Comparison of ENCODE assay signal across 16 cellular contexts in genomic region chr4:98746530-98746929, GRCh38.
A peak's percentile ranks its signal among the peaks of the same experiment; 100 is the strongest.
DNase-seq lines count a peak whose midpoint lies in the region; ATAC-seq, FAIRE-seq and TF ChIP-seq lines count a peak whose summit lies in the region.
"Had no signal": no experiment of that assay in that cellular context is flagged by ENCODE, and none has a peak within 500 bp of the region (broad histone marks: within the 10 kb centered on the region; RNA-seq: fewer than 3 reads in every experiment).

No MANE protein-coding gene starts in this region.

- H3K4me1 ChIP-seq in ectodermal cell (ENCODE audit: control insufficient read depth, insufficient read depth, low read length) = peaks cover 17% of the 10 kb centered on the region

- H3K27me3 ChIP-seq in ectodermal cell (ENCODE audit: control insufficient read depth, insufficient read depth, low read length, poor library complexity, severe bottlenecking) = no peaks in the 10 kb centered on the region

- H3K4me3 ChIP-seq in ectodermal cell (ENCODE audit: insufficient read depth, low read depth, low read length) = no peak overlapping the region

- in situ Hi-C loops in G401 (cut with HindIII; ENCODE audit: low sequenced_read_pairs) = no loop called here

- H3K36me3 ChIP-seq in ectodermal cell (ENCODE audit: control insufficient read depth, insufficient read depth, low read length) = no peaks in the 10 kb centered on the region

- no peak for FAIRE-seq in D721Med (lab: Jason Lieb, UNC)

- no peak for ATAC-seq in HG02642 (IDR thresholded peaks at IDR 0.05; ENCODE audit: poor library complexity, unreplicated experiment)
- ATAC-seq: SK-N-SH treated with all-trans-retinoic acid at 6 μM for 48 hours had no signal

- DNase-seq in DMS53 (lab: John Stamatoyannopoulos, UW) (peak; percentile 82), NCI-H226 (peak; percentile 12), myocyte (ENCODE audit: low read depth) (peak; percentile 73), G401 (ENCODE audit: low spot score) (no peak), NCI-H1694 (lab: John Stamatoyannopoulos, UW) (no peak), D721Med (ENCODE audit: insufficient read length, low spot score) (no peak)
- DNase-seq: activated CD8-positive, alpha-beta memory T cell treated with anti-CD3 and anti-CD28 coated beads, Interleukin-2, amount 50 U/mL, for 48 hours; cerebellar nuclear complex; HCEC 1CT; MM.1S; NCI-H2107; occipital lobe had no signal

- WGBS in ectodermal cell, 2 experiments = 100% methylated on average over 1 of the region's 1 CpG

- peak overlapping the region; percentile 74 for H3K27ac ChIP-seq in ectodermal cell (ENCODE audit: insufficient read depth, low read depth, low read length, poor library complexity, severe bottlenecking)
- H3K27ac ChIP-seq: HL-60 had no signal

- TF ChIP-seq CTCF in D721Med (IDR thresholded peaks at IDR 0.05; ENCODE audit: insufficient read depth, missing control alignments) = no peak

- H3K9me3 ChIP-seq in ectodermal cell (ENCODE audit: control insufficient read depth, low read length) = no peaks in the 10 kb centered on the region

Comparison
In these comparisons a context has a peak if more than half of its experiments do, and no peak if none do; other contexts are left out.
1. DNase-seq: peak in DMS53 (single experiment), NCI-H226 (single experiment) and myocyte (single experiment); none in G401 (single experiment), NCI-H1694 (single experiment) and D721Med (single experiment).